ENCODE assay signal across 27 cellular contexts in genomic region chr7:128961030-128961659, GRCh38. TPM values are rescaled to one million over a fixed set of nuclear protein-coding genes. Genes with fewer than 3 reads are reported as not detected.
DNase-seq lines count a peak whose midpoint lies in the region; ATAC-seq and TF ChIP-seq lines count a peak whose summit lies in the region.
"Had no signal": no experiment of that assay in that cellular context is flagged by ENCODE, and none has a peak within 500 bp of the region (broad histone marks: within the 10 kb centered on the region; RNA-seq: fewer than 3 reads in every experiment).

No MANE protein-coding gene starts in this region.

- ATAC-seq in activated T-cell treated with anti-CD3 and anti-CD28 coated beads, Interleukin-2, amount 50 U/mL, for 72 hours (replicated peaks in 1 of 2): no peak
- no peak for ATAC-seq in activated B cell treated with CpG ODN at 0.5 μM for 24 hours (ENCODE audit: low read depth)
- ATAC-seq in body of pancreas: no peak
- no peak for ATAC-seq in HG03025 (IDR thresholded peaks at IDR 0.05; ENCODE audit: low FRiP score, unreplicated experiment)
- ATAC-seq: A549; activated CD8-positive, alpha-beta memory T cell treated with anti-CD3 and anti-CD28 coated beads, Interleukin-2, amount 10 ng/mL, durations not matched to agents 7 days and 5 days had no signal

- no peak overlapping the region for H3K4me3 ChIP-seq in esophagus squamous epithelium
- no peak overlapping the region for H3K4me3 ChIP-seq in suprapubic skin
- no peak overlapping the region for H3K4me3 ChIP-seq in body of pancreas
- H3K4me3 ChIP-seq: A549, dorsolateral prefrontal cortex, lung, SJCRH30, tibial artery had no signal

- intact Hi-C loops in activated B cell treated with CpG ODN at 0.5 μM for 24 hours (cut with micrococcal nuclease) (loop anchor here (5.0 kb wide), 1 partner anchor 46 kb away; no protein-coding TSS in a partner anchor), esophagus squamous epithelium (cut with DNase I) (no loop called here), body of pancreas (cut with DNase I) (no loop called here)

- DNase-seq in activated T-cell treated with anti-CD3 and anti-CD28 coated beads, Interleukin-2, amount 50 U/mL, for 72 hours: no peak
- no peak for DNase-seq in activated T-cell treated with anti-CD3 and anti-CD28 coated beads, Interleukin-2, amount 50 U/mL, for 1 hour
- no peak for DNase-seq in activated B cell treated with CpG ODN at 0.5 μM for 24 hours
- no peak for DNase-seq in esophagus squamous epithelium (lab: John Stamatoyannopoulos, UW)
- no peak for DNase-seq in suprapubic skin (ENCODE audit: low spot score in 2 of 2)
- no peak for DNase-seq in body of pancreas
- DNase-seq in dedifferentiated amniotic fluid mesenchymal stem cell (ENCODE audit: extremely low spot score): no peak
- DNase-seq: activated CD4-positive, alpha-beta T cell treated with anti-CD3 and anti-CD28 coated beads for 48 hours; activated CD8-positive, alpha-beta memory T cell treated with anti-CD3 and anti-CD28 coated beads, Interleukin-2, amount 10 ng/mL, durations not matched to agents 7 days and 5 days; activated effector memory CD4-positive, alpha-beta T cell treated with Interleukin-2 at 50 U/mL for 16 hours; anterior cingulate cortex; central memory CD4-positive, alpha-beta T cell; COR-L47; dorsolateral prefrontal cortex; GOT3; kidney; NCI-H1105; NCI-H2081; SJCRH30; stimulated activated CD4-positive, alpha-beta T cell treated with anti-CD3 and anti-CD28 coated beads, Interleukin-2, amount 100 ng/mL, for 24 hours; stimulated activated naive CD4-positive, alpha-beta T cell; T-helper 1 cell; tibial artery had no signal

- POLR2A ChIA-PET in activated B cell treated with CpG ODN at 0.5 μM for 24 hours (lab: Charles Lee): interaction anchor here (4.2 kb wide), 1 partner anchor 21 kb away, joined by 57 read pairs; no protein-coding TSS in a partner anchor

- H3K9me3 Mint-ChIP-seq in activated T-cell treated with anti-CD3 and anti-CD28 coated beads, Interleukin-2, amount 50 U/mL, for 72 hours: no peaks in the 10 kb centered on the region
- no peaks in the 10 kb centered on the region for H3K9me3 Mint-ChIP-seq in activated B cell treated with CpG ODN at 0.5 μM for 24 hours

- H3K4me1 ChIP-seq in esophagus squamous epithelium (peaks cover 5 to 71% (median 17%) of the 10 kb centered on the region in 3 donors), suprapubic skin (peaks cover 25% of the 10 kb centered on the region), body of pancreas (no peaks in the 10 kb centered on the region)
- H3K4me1 ChIP-seq: A549, tibial artery had no signal

- no peak for TF ChIP-seq POLR2A in esophagus squamous epithelium (IDR thresholded peaks at IDR 0.05)
- no peak for TF ChIP-seq POLR2A in suprapubic skin (IDR thresholded peaks at IDR 0.05)
- no peak for TF ChIP-seq POLR2A in body of pancreas (IDR thresholded peaks at IDR 0.05)

- H3K36me3 ChIP-seq in esophagus squamous epithelium (peaks cover 0 to 66% (median 19%) of the 10 kb centered on the region in 3 donors), suprapubic skin (peaks cover 61% of the 10 kb centered on the region), body of pancreas (replicated peaks in 1 of 2; ENCODE audit: insufficient read depth in 1 of 2, low read depth in 2 of 2) (peaks cover 7 to 24% of the 10 kb centered on the region in 2 donors)

- CTCF ChIA-PET in activated B cell treated with CpG ODN at 0.5 μM for 24 hours (lab: Charles Lee): no interaction called here

- WGBS in esophagus squamous epithelium, 2 donors: 54 to 65% methylated on average over 8 of the region's 8 CpGs
- WGBS in suprapubic skin: 75% methylated on average over 8 of the region's 8 CpGs
- 85 to 87% methylated on average over 8 of the region's 8 CpGs for WGBS in body of pancreas, 2 donors

- H3K9me3 ChIP-seq in esophagus squamous epithelium: no peaks in the 10 kb centered on the region
- H3K9me3 ChIP-seq in suprapubic skin: no peaks in the 10 kb centered on the region
- H3K9me3 ChIP-seq in body of pancreas: no peaks in the 10 kb centered on the region
- H3K9me3 ChIP-seq: A549, SJCRH30, tibial artery had no signal

- H3K27ac ChIP-seq in esophagus squamous epithelium (peak overlapping the region; percentile 59 to 90 (median 84)), suprapubic skin (peak overlapping the region; percentile 72), body of pancreas (no peak overlapping the region)
- H3K27ac ChIP-seq: A549, dorsolateral prefrontal cortex, SJCRH30, tibial artery had no signal

- no peak overlapping the region for H3K4me3 Mint-ChIP-seq in activated T-cell treated with anti-CD3 and anti-CD28 coated beads, Interleukin-2, amount 50 U/mL, for 72 hours
- no peak overlapping the region for H3K4me3 Mint-ChIP-seq in activated B cell treated with CpG ODN at 0.5 μM for 24 hours
- H3K4me3 Mint-ChIP-seq: activated CD8-positive, alpha-beta memory T cell treated with anti-CD3 and anti-CD28 coated beads, Interleukin-2, amount 10 ng/mL, durations not matched to agents 7 days and 5 days had no signal

- TF ChIP-seq CTCF in activated B cell treated with CpG ODN at 0.5 μM for 24 hours (IDR thresholded peaks at IDR 0.05) (no peak), esophagus squamous epithelium (IDR thresholded peaks at IDR 0.05) (no peak), suprapubic skin (IDR thresholded peaks at IDR 0.05) (no peak), body of pancreas (IDR thresholded peaks at IDR 0.05) (no peak)

- TF ChIP-seq EP300 in suprapubic skin (IDR thresholded peaks at IDR 0.05): no peak

- peaks cover 45% of the 10 kb centered on the region for H3K4me1 Mint-ChIP-seq in activated T-cell treated with anti-CD3 and anti-CD28 coated beads, Interleukin-2, amount 50 U/mL, for 72 hours (ENCODE audit: low read depth)
- H3K4me1 Mint-ChIP-seq in activated B cell treated with CpG ODN at 0.5 μM for 24 hours: peaks cover 43% of the 10 kb centered on the region

- no peaks in the 10 kb centered on the region for H3K27me3 Mint-ChIP-seq in activated T-cell treated with anti-CD3 and anti-CD28 coated beads, Interleukin-2, amount 50 U/mL, for 72 hours (ENCODE audit: low read depth)
- no peaks in the 10 kb centered on the region for H3K27me3 Mint-ChIP-seq in activated B cell treated with CpG ODN at 0.5 μM for 24 hours
- H3K27me3 Mint-ChIP-seq: activated CD8-positive, alpha-beta memory T cell treated with anti-CD3 and anti-CD28 coated beads, Interleukin-2, amount 10 ng/mL, durations not matched to agents 7 days and 5 days had no signal

- H3K27ac Mint-ChIP-seq in activated T-cell treated with anti-CD3 and anti-CD28 coated beads, Interleukin-2, amount 50 U/mL, for 72 hours: peak overlapping the region; percentile 81
- peak overlapping the region; percentile 50 for H3K27ac Mint-ChIP-seq in activated B cell treated with CpG ODN at 0.5 μM for 24 hours
- H3K27ac Mint-ChIP-seq: activated CD8-positive, alpha-beta memory T cell treated with anti-CD3 and anti-CD28 coated beads, Interleukin-2, amount 10 ng/mL, durations not matched to agents 7 days and 5 days had no signal

- peaks cover 9 to 34% of the 10 kb centered on the region in 2 donors for H3K36me3 Mint-ChIP-seq in activated T-cell treated with anti-CD3 and anti-CD28 coated beads, Interleukin-2, amount 50 U/mL, for 72 hours (ENCODE audit: insufficient read depth in 2 of 2)
- peaks cover 68% of the 10 kb centered on the region for H3K36me3 Mint-ChIP-seq in activated B cell treated with CpG ODN at 0.5 μM for 24 hours (ENCODE audit: low read depth)

- H3K27me3 ChIP-seq in esophagus squamous epithelium (no peaks in the 10 kb centered on the region), suprapubic skin (no peaks in the 10 kb centered on the region), body of pancreas (no peaks in the 10 kb centered on the region)
- H3K27me3 ChIP-seq: dorsolateral prefrontal cortex, SJCRH30, tibial artery had no signal

RNA-seq across cellular contexts. Expression of gene IRF5, which starts 23.4 kb away (rescaled TPM):
- 10 to 100 TPM; 23.1 to 30.3 TPM for total RNA-seq in activated T-cell treated with anti-CD3 and anti-CD28 coated beads, Interleukin-2, amount 50 U/mL, for 72 hours
- 145 and 164 TPM in 2 replicates for total RNA-seq in activated B cell treated with CpG ODN at 0.5 μM for 24 hours
- total RNA-seq in esophagus squamous epithelium: 10 to 100 TPM; 12.2 to 20.5 (median 16.9) TPM
- 10 to 100 TPM in 3 of 4 donors, 1 to 10 TPM in 1; 8.9 to 22.8 (median 18.6) TPM for total RNA-seq in suprapubic skin
- total RNA-seq in body of pancreas: 10 to 100 TPM in 1 of 2 donors, 1 to 10 TPM in 1; 4.9 to 15.3 TPM

RNA-seq across cellular contexts. Expression of gene KCP, which starts 50.6 kb away (rescaled TPM):
- total RNA-seq in activated T-cell treated with anti-CD3 and anti-CD28 coated beads, Interleukin-2, amount 50 U/mL, for 72 hours: under 1 TPM in 1 of 2 donors, not detected in 1; 0.21 TPM
- 4.1 and 4.4 TPM in 2 replicates for total RNA-seq in activated B cell treated with CpG ODN at 0.5 μM for 24 hours
- 1 to 10 TPM in 2 of 4 donors, under 1 TPM in 2; 0.47 to 1.5 (median 0.87) TPM for total RNA-seq in esophagus squamous epithelium
- under 1 TPM; 0.17 to 0.57 (median 0.36) TPM for total RNA-seq in suprapubic skin
- total RNA-seq in body of pancreas: under 1 TPM in 1 of 2 donors, not detected in 1; 0.33 TPM
- total RNA-seq: pulmonary artery endothelial cell had no signal

Comparison
In these comparisons a context has a peak if more than half of its experiments do, and no peak if none do; other contexts are left out.
1. H3K27ac ChIP-seq: peak in esophagus squamous epithelium (4 of 4) and suprapubic skin (single experiment); none in body of pancreas (0 of 4).